In the genomic region with DNA sequence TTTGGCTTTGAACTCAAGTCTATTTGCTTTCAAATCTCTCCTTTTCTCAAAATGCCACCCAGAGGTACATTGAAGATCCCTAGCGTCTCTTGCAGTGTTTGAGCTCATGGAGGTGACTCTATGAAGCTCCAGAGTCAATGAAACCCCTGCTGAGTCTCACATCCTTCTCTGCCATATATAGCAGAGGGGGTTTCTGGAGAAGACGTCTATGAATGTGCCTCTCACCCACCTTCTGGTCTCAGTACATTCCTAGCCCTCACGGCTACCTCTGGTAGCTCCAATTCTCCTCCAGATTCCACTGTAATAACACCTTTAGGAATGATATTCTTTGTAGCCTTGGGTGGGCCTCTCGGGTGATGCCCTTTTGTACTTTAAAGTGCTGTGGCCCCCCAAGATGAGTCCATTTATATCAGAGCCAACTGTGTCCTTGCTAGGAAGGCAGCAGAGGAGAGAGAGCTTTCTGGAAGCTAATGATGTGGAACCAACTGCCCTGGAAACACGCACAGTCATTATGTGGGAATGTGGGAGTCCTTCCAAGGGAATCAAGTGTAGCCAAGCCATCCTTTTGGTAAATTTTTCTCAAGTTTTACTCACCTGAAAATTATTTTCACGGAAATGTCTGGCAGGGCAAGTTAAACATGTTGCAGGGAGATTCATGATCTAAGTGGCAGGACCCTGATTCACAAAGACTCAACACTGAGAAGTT, we compare ENCODE assay signal across 17 cellular contexts.
DNase-seq lines count a peak whose midpoint lies in the region; ATAC-seq, FAIRE-seq and TF ChIP-seq lines count a peak whose summit lies in the region.
"Had no signal": no experiment of that assay in that cellular context is flagged by ENCODE, and none has a peak within 500 bp of the region (broad histone marks: within the 10 kb centered on the region; RNA-seq: fewer than 3 reads in every experiment).

No MANE protein-coding gene starts in this region.

- H3K27ac Mint-ChIP-seq in astrocyte (ENCODE audit: unreplicated experiment), result no peak overlapping the region
- H3K27ac Mint-ChIP-seq in immature natural killer cell, result no peak overlapping the region
- H3K27ac Mint-ChIP-seq: activated CD4-positive, alpha-beta T cell treated with anti-CD3 and anti-CD28 coated beads, Interleukin-2, amount 10 ng/mL, durations not matched to agents 24 days and 14 days had no signal

- peaks cover 7% of the 10 kb centered on the region for H3K9me3 Mint-ChIP-seq in astrocyte (ENCODE audit: unreplicated experiment)
- H3K9me3 Mint-ChIP-seq in immature natural killer cell, result no peaks in the 10 kb centered on the region
- H3K9me3 Mint-ChIP-seq: activated CD4-positive, alpha-beta T cell treated with anti-CD3 and anti-CD28 coated beads, Interleukin-2, amount 10 ng/mL, durations not matched to agents 24 days and 14 days had no signal

- H3K79me2 ChIP-seq in astrocyte (ENCODE audit: insufficient read depth, low read length) (no peaks in the 10 kb centered on the region), keratinocyte (ENCODE audit: control insufficient read depth, insufficient read depth, low read length) (no peaks in the 10 kb centered on the region)

- H4K20me1 ChIP-seq in astrocyte (ENCODE audit: insufficient read depth, low read length) (no peaks in the 10 kb centered on the region), keratinocyte (ENCODE audit: control insufficient read depth, extremely low read depth, insufficient read depth, low read length) (no peaks in the 10 kb centered on the region)

- dilution Hi-C loops in keratinocyte (cut with MboI; ENCODE audit: extremely low pct_ligation_motif_present, low sequenced_read_pairs), result no loop called here

- H3K27ac ChIP-seq in astrocyte (ENCODE audit: low read depth, low read length), result peak overlapping the region; percentile 40
- no peak overlapping the region for H3K27ac ChIP-seq in keratinocyte (ENCODE audit: control insufficient read depth, insufficient read depth, low read length)

- no peaks in the 10 kb centered on the region for H3K36me3 Mint-ChIP-seq in astrocyte (ENCODE audit: low read depth, unreplicated experiment)
- no peaks in the 10 kb centered on the region for H3K36me3 Mint-ChIP-seq in immature natural killer cell

- H3K4me3 ChIP-seq in astrocyte (ENCODE audit: insufficient read depth, low read depth, low read length) (no peak overlapping the region), keratinocyte (ENCODE audit: control insufficient read depth in 2 of 3, extremely low read depth in 1 of 3, insufficient read depth in 2 of 3, low read depth in 1 of 3, low read length in 3 of 3) (no peak overlapping the region)

- DNase-seq in A172 (ENCODE audit: low spot score), result peak; percentile 30
- DNase-seq in GM03348 (ENCODE audit: low spot score), result peak; percentile 29
- DNase-seq in astrocyte (ENCODE audit: low read depth), result peak; percentile 95
- DNase-seq in keratinocyte (ENCODE audit: low read depth, low spot score), result no peak
- no peak for DNase-seq in immature natural killer cell
- no peak for DNase-seq in cortex of kidney (lab: John Stamatoyannopoulos, UW)
- no peak for DNase-seq in stimulated activated naive CD8-positive, alpha-beta T cell treated with anti-CD3 and anti-CD28 coated beads, Interleukin-15, Interleukin-2, amounts not matched to agents 100 U/mL and 50 U/mL, for 24 hours
- DNase-seq in globus pallidus (ENCODE audit: low spot score), result no peak
- DNase-seq: activated CD4-positive, alpha-beta T cell treated with anti-CD3 and anti-CD28 coated beads, Interleukin-2, amount 10 ng/mL, durations not matched to agents 24 days and 14 days; activated naive CD4-positive, alpha-beta T cell treated with anti-CD3 and anti-CD28 coated beads, Interleukin-2, amount 50 U/mL, for 16 hours; Caco-2; effector memory CD4-positive, alpha-beta T cell; NCI-H1436; SIG-M5; stimulated activated CD4-positive, alpha-beta T cell treated with anti-CD3 and anti-CD28 coated beads, Interleukin-4, amount 100 ng/mL, for 1 hour; stimulated activated CD8-positive, alpha-beta memory T cell treated with anti-CD3 and anti-CD28 coated beads, Interleukin-4, amount 100 ng/mL, for 48 hours had no signal

- H3K4me3 Mint-ChIP-seq in astrocyte (ENCODE audit: unreplicated experiment) (no peak overlapping the region), immature natural killer cell (no peak overlapping the region)
- H3K4me3 Mint-ChIP-seq: activated CD4-positive, alpha-beta T cell treated with anti-CD3 and anti-CD28 coated beads, Interleukin-2, amount 10 ng/mL, durations not matched to agents 24 days and 14 days had no signal

- H3K4me2 ChIP-seq in astrocyte (ENCODE audit: low read length) (peak overlapping the region; percentile 69), keratinocyte (ENCODE audit: control insufficient read depth, extremely low read depth, insufficient read depth, low read depth, low read length) (peak overlapping the region; percentile 57)

- H3K36me3 ChIP-seq in astrocyte (ENCODE audit: insufficient read depth, low read length), result no peaks in the 10 kb centered on the region
- H3K36me3 ChIP-seq in keratinocyte (ENCODE audit: control insufficient read depth in 2 of 2, extremely low read depth in 1 of 2, insufficient read depth in 2 of 2, low read length in 2 of 2), result no peaks in the 10 kb centered on the region

- ATAC-seq in stimulated activated naive CD8-positive, alpha-beta T cell treated with anti-CD3 and anti-CD28 coated beads, Interleukin-15, Interleukin-2, amounts not matched to agents 100 U/mL and 50 U/mL, for 24 hours, result no peak

- FAIRE-seq in astrocyte (lab: Jason Lieb, UNC) (peak; percentile 39), keratinocyte (lab: Jason Lieb, UNC) (peak; percentile 88)
- FAIRE-seq: GM19239 had no signal

- H3K4me1 ChIP-seq in astrocyte (ENCODE audit: insufficient read depth, low read length), result peaks cover 10% of the 10 kb centered on the region
- peaks cover 22% of the 10 kb centered on the region for H3K4me1 ChIP-seq in keratinocyte (ENCODE audit: control insufficient read depth, extremely low read depth, insufficient read depth, low read length)
- H3K4me1 ChIP-seq: Caco-2 had no signal

- H3K9me3 ChIP-seq in astrocyte (ENCODE audit: insufficient read depth, low read depth, low read length) (no peaks in the 10 kb centered on the region), keratinocyte (ENCODE audit: control insufficient read depth, low read depth, low read length) (no peaks in the 10 kb centered on the region)
- H3K9me3 ChIP-seq: Caco-2 had no signal

- H3K4me1 Mint-ChIP-seq in astrocyte (ENCODE audit: low read depth, unreplicated experiment) (peaks cover 6% of the 10 kb centered on the region), immature natural killer cell (no peaks in the 10 kb centered on the region)
- H3K4me1 Mint-ChIP-seq: activated CD4-positive, alpha-beta T cell treated with anti-CD3 and anti-CD28 coated beads, Interleukin-2, amount 10 ng/mL, durations not matched to agents 24 days and 14 days had no signal

- H2AFZ ChIP-seq in astrocyte (ENCODE audit: low read depth, low read length) (peak overlapping the region; percentile 11), keratinocyte (ENCODE audit: control insufficient read depth, low read length) (no peak overlapping the region)

- TF ChIP-seq CTCF in astrocyte (IDR thresholded peaks at IDR 0.05; ENCODE audit: insufficient read depth, low read depth, low read length), result no peak
- no peak for TF ChIP-seq CTCF in keratinocyte (optimal IDR thresholded peaks at IDR 0.05 in 1 of 3, IDR thresholded peaks at IDR 0.05 in 1 of 3, conservative IDR thresholded peaks at IDR 0.05 in 1 of 3; ENCODE audit: extremely low read depth in 1 of 3, insufficient read depth in 2 of 3, low read length in 3 of 3)

- H3K27me3 ChIP-seq in astrocyte (ENCODE audit: insufficient read depth, low read length) (no peaks in the 10 kb centered on the region), keratinocyte (ENCODE audit: control insufficient read depth, extremely low read depth, insufficient read depth, low read length) (no peaks in the 10 kb centered on the region)

- peaks cover 48% of the 10 kb centered on the region for H3K27me3 Mint-ChIP-seq in astrocyte (ENCODE audit: low read depth, unreplicated experiment)
- H3K27me3 Mint-ChIP-seq in immature natural killer cell (ENCODE audit: low read depth in 3 of 3), result peaks cover 2 to 10% (median 2%) of the 10 kb centered on the region in 3 donors
- H3K27me3 Mint-ChIP-seq: activated CD4-positive, alpha-beta T cell treated with anti-CD3 and anti-CD28 coated beads, Interleukin-2, amount 10 ng/mL, durations not matched to agents 24 days and 14 days had no signal

- H3K9ac ChIP-seq in astrocyte (ENCODE audit: low read length), result no peak overlapping the region
- H3K9ac ChIP-seq in keratinocyte (ENCODE audit: control insufficient read depth, extremely low read depth, insufficient read depth, low read length), result no peak overlapping the region

- H3K9me1 ChIP-seq in keratinocyte (ENCODE audit: control insufficient read depth, extremely low read depth, insufficient read depth, low read length), result peaks cover 1% of the 10 kb centered on the region

Comparison
In these comparisons a context has a peak if more than half of its experiments do, and no peak if none do; other contexts are left out.
1. DNase-seq: peak in A172 (single experiment), GM03348 (single experiment) and astrocyte (single experiment); none in keratinocyte (single experiment), immature natural killer cell (0 of 3), cortex of kidney (single experiment), stimulated activated naive CD8-positive, alpha-beta T cell treated with anti-CD3 and anti-CD28 coated beads, Interleukin-15, Interleukin-2, amounts not matched to agents 100 U/mL and 50 U/mL, for 24 hours (single experiment) and globus pallidus (single experiment).